In the genomic region with DNA sequence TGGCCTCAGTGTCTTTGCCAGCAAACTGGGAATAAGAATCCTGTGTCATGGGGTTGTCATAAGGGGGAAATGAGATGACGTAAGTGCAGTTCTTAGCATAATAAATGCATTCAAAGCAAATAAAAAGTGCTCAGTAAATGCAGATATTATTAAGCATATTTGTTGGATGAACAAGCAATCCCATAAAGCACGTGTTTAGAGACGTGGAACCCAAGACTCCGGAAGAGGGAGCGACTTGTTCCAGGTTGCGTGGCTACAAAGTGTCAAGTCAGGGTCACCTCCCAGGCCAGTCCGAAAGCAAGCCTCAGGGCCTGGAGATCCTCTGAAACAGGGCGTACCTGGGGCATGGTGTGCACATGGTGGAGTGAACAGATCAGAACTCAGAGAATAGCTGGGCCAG, we compare ENCODE assay signal across 14 cellular contexts. TPM values are rescaled to one million over a fixed set of nuclear protein-coding genes. Genes with fewer than 3 reads are reported as not detected.
"Had no signal": no experiment of that assay in that cellular context is flagged by ENCODE, and none has a peak within 500 bp of the region (broad histone marks: within the 10 kb centered on the region; RNA-seq: fewer than 3 reads in every experiment).

No MANE protein-coding gene starts in this region.

- H3K4me1 ChIP-seq: ascending aorta, colonic mucosa had no signal

- H3K9me3 ChIP-seq: ascending aorta, colonic mucosa, tibial nerve had no signal

- H3K27ac ChIP-seq: ascending aorta, cardiac muscle cell, colonic mucosa had no signal

- ATAC-seq: activated naive CD8-positive, alpha-beta T cell treated with anti-CD3 and anti-CD28 coated beads, Interleukin-2, amount 50 U/mL, for 24 hours; stimulated activated effector memory CD8-positive, alpha-beta T cell treated with anti-CD3 and anti-CD28 coated beads, Interleukin-12 subunit alpha, Interleukin-12 subunit beta, amount 100 ng/mL, for 72 hours had no signal

- H3K27me3 ChIP-seq: ascending aorta, colonic mucosa, tibial nerve had no signal

- DNase-seq: activated CD4-positive, alpha-beta T cell treated with anti-CD3 and anti-CD28 coated beads, Interleukin-2, amount 50 U/mL, for 1 hour; activated CD4-positive, CD25-positive, alpha-beta regulatory T cell; activated CD8-positive, alpha-beta memory T cell treated with anti-CD3 and anti-CD28 coated beads for 24 hours; activated naive CD4-positive, alpha-beta T cell treated with Interleukin-2 at 50 U/mL for 16 hours; activated naive CD8-positive, alpha-beta T cell treated with anti-CD3 and anti-CD28 coated beads, Interleukin-2, amount 50 U/mL, for 24 hours; effector CD4-positive, alpha-beta T cell; stimulated activated CD4-positive, alpha-beta T cell treated with anti-CD3 and anti-CD28 coated beads, Interleukin-12 subunit alpha, Interleukin-12 subunit beta, amount 100 ng/mL, for 4 hours; stimulated activated CD4-positive, alpha-beta T cell treated with anti-CD3 and anti-CD28 coated beads, Interleukin-2, amount 100 ng/mL, for 24 hours had no signal

- H3K36me3 ChIP-seq: ascending aorta, cardiac muscle cell, colonic mucosa, tibial nerve had no signal

- H3K4me3 ChIP-seq: ascending aorta, cardiac muscle cell, colonic mucosa, tibial nerve had no signal

RNA-seq across cellular contexts. Expression of a gene that starts 58.0 kb away (rescaled TPM):
- total RNA-seq: osteocyte had no signal
